ENCODE assay signal across 1 cellular context in the genomic region with DNA sequence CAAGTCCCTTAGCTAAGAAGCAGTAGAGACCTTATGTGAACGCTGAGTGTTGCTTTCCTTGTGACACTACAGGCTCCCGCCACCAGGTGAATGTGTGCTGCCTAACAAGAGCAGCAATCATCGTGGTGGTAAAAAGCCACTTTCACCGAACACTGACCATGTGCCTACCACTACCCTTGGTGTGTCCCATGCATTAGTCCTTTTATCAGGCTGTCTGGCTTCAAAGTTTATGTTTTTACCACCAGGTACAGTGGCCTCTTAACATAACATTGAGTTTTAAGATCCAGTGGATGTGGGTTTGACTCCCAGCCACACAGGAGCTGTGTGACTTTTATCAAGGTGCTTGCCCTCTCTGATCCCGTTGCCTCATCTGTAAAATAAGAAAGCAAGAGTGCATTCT.
TF ChIP-seq lines count a peak whose summit lies in the region.

No MANE protein-coding gene starts in this region.

TF ChIP-seq in A549, 52 proteins besides CTCF, POLR2A, EP300 and RAD21:
- TF ChIP-seq ZFP36 (IDR thresholded peaks at IDR 0.05; ENCODE audit: borderline replicate concordance, partially characterized antibody) = peak; percentile 75
- TF ChIP-seq KDM1A (IDR thresholded peaks at IDR 0.05; ENCODE audit: low read depth) = no peak
